ENCODE assay signal across 1 cellular context in genomic region chr14:25086081-25086480, GRCh38.
TF ChIP-seq lines count a peak whose summit lies in the region.

No MANE protein-coding gene starts in this region.

TF ChIP-seq in GM23338, 12 proteins besides CTCF, POLR2A, EP300 and RAD21 (continued from another document):
- no peak for TF ChIP-seq ZNF462 (CRISPR knock-in tag; IDR thresholded peaks at IDR 0.05)
- no peak for TF ChIP-seq NANOG (IDR thresholded peaks at IDR 0.05; ENCODE audit: borderline replicate concordance)
- TF ChIP-seq ETS1 (IDR thresholded peaks at IDR 0.05): no peak
- no peak for TF ChIP-seq REST (IDR thresholded peaks at IDR 0.05; ENCODE audit: unreplicated experiment)
- no peak for TF ChIP-seq ZNF114 (CRISPR knock-in tag; IDR thresholded peaks at IDR 0.05)
- TF ChIP-seq CREB1 (CRISPR knock-in tag; IDR thresholded peaks at IDR 0.05; ENCODE audit: low read depth): no peak
- no peak for TF ChIP-seq EZH2phosphoT487 (IDR thresholded peaks at IDR 0.05; ENCODE audit: unreplicated experiment)
- TF ChIP-seq STAT1 (IDR thresholded peaks at IDR 0.05; ENCODE audit: unreplicated experiment): no peak
TF ChIP-seq in GM23338: peak in this region for 0.
